Comparison of ENCODE assay signal across 14 cellular contexts in the genomic region with DNA sequence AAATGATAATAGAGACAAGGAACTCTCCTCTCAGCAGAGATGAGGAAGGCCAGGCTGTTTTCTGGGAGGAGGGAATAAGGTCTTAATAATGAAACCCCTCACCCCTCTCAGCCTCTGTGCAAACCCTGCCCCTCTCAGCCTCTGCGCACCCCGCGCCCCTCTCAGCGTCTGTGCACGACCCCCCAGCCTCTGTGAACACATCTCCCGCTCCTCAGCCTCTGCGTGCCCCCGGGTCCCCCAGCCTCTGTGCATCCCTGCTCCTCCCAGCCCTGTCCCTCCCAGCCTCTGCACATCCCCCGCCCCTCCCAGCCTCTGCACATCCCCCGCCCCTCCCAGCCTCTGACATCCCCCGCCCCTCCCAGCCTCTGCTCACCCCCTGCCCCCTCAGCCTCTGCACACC.
DNase-seq lines count a peak whose midpoint lies in the region; ATAC-seq and TF ChIP-seq lines count a peak whose summit lies in the region.
"Had no signal": no experiment of that assay in that cellular context is flagged by ENCODE, and none has a peak within 500 bp of the region (broad histone marks: within the 10 kb centered on the region; RNA-seq: fewer than 3 reads in every experiment).

No MANE protein-coding gene starts in this region.

- no peak overlapping the region for H3K27ac ChIP-seq in coronary artery
- H3K27ac ChIP-seq: BLaER1 treated with 17β-estradiol and CSF1 and Interleukin-3, amounts not matched to agents 10 nM and 100 nM had no signal

- no peaks in the 10 kb centered on the region for H3K27me3 Mint-ChIP-seq in type B pancreatic cell

- no peak for ATAC-seq in Right ventricle myocardium inferior
- ATAC-seq: HepG2 had no signal

- H3K4me3 ChIP-seq in coronary artery = no peak overlapping the region
- H3K4me3 ChIP-seq: BLaER1 treated with 17β-estradiol and CSF1 and Interleukin-3, amounts not matched to agents 10 nM and 100 nM; HAP-1 had no signal

- no peak for TF ChIP-seq CTCF in type B pancreatic cell (conservative IDR thresholded peaks at IDR 0.05)
- TF ChIP-seq CTCF in coronary artery (IDR thresholded peaks at IDR 0.05) = no peak

- DNase-seq in cardiac septum (ENCODE audit: low spot score) (peak; percentile 20), Right ventricle myocardium inferior (ENCODE audit: missing footprints) (no peak), mesenteric fat pad (ENCODE audit: low spot score) (peak; percentile 67), type B pancreatic cell (ENCODE audit: extremely low spot score, unreplicated experiment) (peak; percentile 52), coronary artery (ENCODE audit: low spot score) (no peak), HuH-7.5 (ENCODE audit: low spot score) (no peak), NCI-H1092 (lab: John Stamatoyannopoulos, UW) (no peak)
- DNase-seq: ACHN; CD4-positive, CD25-positive, alpha-beta regulatory T cell; DMS53; GF-D8 had no signal

- H3K36me3 Mint-ChIP-seq in type B pancreatic cell = no peaks in the 10 kb centered on the region
- H3K36me3 Mint-ChIP-seq: CD4-positive, CD25-positive, alpha-beta regulatory T cell had no signal

- intact Hi-C loops in cardiac septum (cut with DNase I) = no loop called here
- intact Hi-C loops in Right ventricle myocardium inferior (cut with DNase I) = no loop called here

- no peaks in the 10 kb centered on the region for H3K4me1 Mint-ChIP-seq in type B pancreatic cell (ENCODE audit: unreplicated experiment)
- H3K4me1 Mint-ChIP-seq: CD4-positive, CD25-positive, alpha-beta regulatory T cell had no signal

- H3K4me3 Mint-ChIP-seq in type B pancreatic cell = no peak overlapping the region
- H3K4me3 Mint-ChIP-seq: CD4-positive, CD25-positive, alpha-beta regulatory T cell had no signal

- H3K27ac Mint-ChIP-seq in type B pancreatic cell = no peak overlapping the region
- H3K27ac Mint-ChIP-seq: CD4-positive, CD25-positive, alpha-beta regulatory T cell had no signal

- no peaks in the 10 kb centered on the region for H3K9me3 Mint-ChIP-seq in type B pancreatic cell

Comparison
In these comparisons a context has a peak if more than half of its experiments do, and no peak if none do; other contexts are left out.
1. DNase-seq: peak in cardiac septum (single experiment), mesenteric fat pad (single experiment) and type B pancreatic cell (single experiment); none in Right ventricle myocardium inferior (single experiment), coronary artery (single experiment), HuH-7.5 (single experiment) and NCI-H1092 (single experiment).